17 cellular contexts compared by ENCODE assay signal in genomic region chr6:100185615-100186014, GRCh38.
A peak's percentile ranks its signal among the peaks of the same experiment; 100 is the strongest.
DNase-seq lines count a peak whose midpoint lies in the region; ATAC-seq, FAIRE-seq and TF ChIP-seq lines count a peak whose summit lies in the region.
"Had no signal": no experiment of that assay in that cellular context is flagged by ENCODE, and none has a peak within 500 bp of the region (broad histone marks: within the 10 kb centered on the region; RNA-seq: fewer than 3 reads in every experiment).

No MANE protein-coding gene starts in this region.

- 33 to 64% methylated on average over 2 to 3 of the region's 3 CpGs for WGBS in gastroesophageal sphincter (ENCODE audit: low coverage in 1 of 2), 2 donors
- WGBS in trophoblast cell (ENCODE audit: extremely low coverage, insufficient coverage, insufficient read length) = no CpG with 5 or more reads among the region's 3 CpGs

- H3K27ac ChIP-seq in gastroesophageal sphincter (no peak overlapping the region), trophoblast cell (ENCODE audit: low read depth, low read length) (no peak overlapping the region)
- H3K27ac ChIP-seq: A549, tibial artery had no signal

- H4K12ac ChIP-seq in trophoblast cell (ENCODE audit: low read depth, low read length) = no peak overlapping the region

- no peak overlapping the region for H3K23ac ChIP-seq in trophoblast cell (ENCODE audit: low read length)

- no peak overlapping the region for H3K4ac ChIP-seq in trophoblast cell (ENCODE audit: low read depth, low read length)

- peak; percentile 86 for ATAC-seq in GM19463 (IDR thresholded peaks at IDR 0.05; ENCODE audit: unreplicated experiment)
- peak; percentile 93 for ATAC-seq in HG02798 (IDR thresholded peaks at IDR 0.05; ENCODE audit: poor library complexity, unreplicated experiment)
- peak; percentile 72 for ATAC-seq in HG03565 (IDR thresholded peaks at IDR 0.05; ENCODE audit: unreplicated experiment)
- no peak for ATAC-seq in gastroesophageal sphincter
- ATAC-seq: A549 had no signal

- no peak overlapping the region for H3K4me3 ChIP-seq in GM12865 (ENCODE audit: low read depth, low read length)
- H3K4me3 ChIP-seq in gastroesophageal sphincter = no peak overlapping the region
- no peak overlapping the region for H3K4me3 ChIP-seq in trophoblast cell (ENCODE audit: low read depth, low read length)
- H3K4me3 ChIP-seq: A549, tibial artery had no signal

- no peaks in the 10 kb centered on the region for H3K9me3 ChIP-seq in gastroesophageal sphincter
- H3K9me3 ChIP-seq in trophoblast cell (ENCODE audit: insufficient read depth, low read depth, low read length) = no peaks in the 10 kb centered on the region
- H3K9me3 ChIP-seq: A549, tibial artery had no signal

- H3K14ac ChIP-seq in trophoblast cell (ENCODE audit: low read length) = no peak overlapping the region

- H3K9ac ChIP-seq in trophoblast cell (ENCODE audit: low read length) = no peak overlapping the region

- H3K27me3 ChIP-seq in gastroesophageal sphincter = no peaks in the 10 kb centered on the region
- no peaks in the 10 kb centered on the region for H3K27me3 ChIP-seq in trophoblast cell (ENCODE audit: insufficient read depth, low read length)
- H3K27me3 ChIP-seq: tibial artery had no signal

- H3K4me2 ChIP-seq in trophoblast cell (ENCODE audit: low read length) = no peak overlapping the region
- H3K4me2 ChIP-seq: A549 had no signal

- DNase-seq in GM12865 (ENCODE audit: low read depth) = peak; percentile 61
- DNase-seq in urothelium cell line (ENCODE audit: low spot score) = no peak
- no peak for DNase-seq in trophoblast cell
- DNase-seq in NCI-H146 (lab: John Stamatoyannopoulos, UW) = no peak
- DNase-seq: activated naive CD4-positive, alpha-beta T cell treated with anti-CD3 and anti-CD28 coated beads for 36 hours; GF-D8; NCI-H1436; NCI-H524; stimulated activated CD4-positive, alpha-beta T cell treated with anti-CD3 and anti-CD28 coated beads, Interleukin-15, amount 100 ng/mL, for 24 hours; tibial artery had no signal

- H3K18ac ChIP-seq in trophoblast cell (ENCODE audit: low read length) = no peak overlapping the region

- H3K79me2 ChIP-seq in trophoblast cell (ENCODE audit: control insufficient read depth, insufficient read depth, low read length, poor library complexity) = peaks cover 1% of the 10 kb centered on the region

- H3K36me3 ChIP-seq in gastroesophageal sphincter = no peaks in the 10 kb centered on the region
- no peaks in the 10 kb centered on the region for H3K36me3 ChIP-seq in trophoblast cell (ENCODE audit: control insufficient read depth in 1 of 2, insufficient read depth in 2 of 2, low read length in 2 of 2)
- H3K36me3 ChIP-seq: tibial artery had no signal

- no peaks in the 10 kb centered on the region for H3K79me1 ChIP-seq in trophoblast cell (ENCODE audit: low read length)

- no peak overlapping the region for H2AFZ ChIP-seq in trophoblast cell (ENCODE audit: insufficient read depth, low read length, poor library complexity)

- no peak for TF ChIP-seq POLR2A in gastroesophageal sphincter (IDR thresholded peaks at IDR 0.05)

- TF ChIP-seq CTCF in GM12865 (IDR thresholded peaks at IDR 0.05; ENCODE audit: insufficient read depth, low read depth, low read length, missing control alignments) (no peak), gastroesophageal sphincter (IDR thresholded peaks at IDR 0.05) (no peak)

- no peak overlapping the region for H4K91ac ChIP-seq in trophoblast cell (ENCODE audit: low read depth, low read length)

- no peak overlapping the region for H2BK12ac ChIP-seq in trophoblast cell (ENCODE audit: low read length)

- no peak for TF ChIP-seq EP300 in gastroesophageal sphincter (IDR thresholded peaks at IDR 0.05)

- no peak overlapping the region for H2AK5ac ChIP-seq in trophoblast cell (ENCODE audit: low read length)

- no peak overlapping the region for H2BK5ac ChIP-seq in trophoblast cell (ENCODE audit: low read depth, low read length, poor library complexity)

- no peak overlapping the region for H4K8ac ChIP-seq in trophoblast cell (ENCODE audit: low read depth, low read length)

- H3K4me1 ChIP-seq in gastroesophageal sphincter = no peaks in the 10 kb centered on the region
- no peaks in the 10 kb centered on the region for H3K4me1 ChIP-seq in trophoblast cell (ENCODE audit: control insufficient read depth in 1 of 2, insufficient read depth in 2 of 2, low read length in 2 of 2)
- H3K4me1 ChIP-seq: A549, tibial artery had no signal

- no peak overlapping the region for H2BK120ac ChIP-seq in trophoblast cell (ENCODE audit: insufficient read depth, low read length, poor library complexity)

- FAIRE-seq in urothelium cell line (lab: Jason Lieb, UNC) = no peak
- FAIRE-seq: A549, bronchial epithelial cell, keratinocyte had no signal
